Comparison of ENCODE assay signal across 22 cellular contexts in the genomic region with DNA sequence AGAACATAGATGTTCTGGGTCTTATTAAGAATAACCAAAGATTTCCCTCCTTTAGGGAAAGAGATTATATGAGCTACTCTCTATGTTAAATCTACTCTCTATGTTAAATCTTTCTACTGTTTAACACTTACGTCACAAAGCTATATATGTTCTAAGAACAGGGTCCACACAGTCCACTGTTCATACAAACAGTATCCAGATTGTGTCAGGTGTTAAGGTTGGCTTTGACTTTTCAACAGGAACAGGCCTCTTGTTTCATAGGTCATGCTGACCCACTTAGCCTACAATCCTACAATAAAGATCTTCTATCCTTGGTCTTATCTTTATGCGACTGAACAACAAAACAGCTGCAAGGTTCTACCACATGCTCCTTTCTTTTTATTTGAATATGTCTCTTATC.
DNase-seq lines count a peak whose midpoint lies in the region; ATAC-seq and TF ChIP-seq lines count a peak whose summit lies in the region.
"Had no signal": no experiment of that assay in that cellular context is flagged by ENCODE, and none has a peak within 500 bp of the region (broad histone marks: within the 10 kb centered on the region; RNA-seq: fewer than 3 reads in every experiment).

No MANE protein-coding gene starts in this region.

- H3K9me3 ChIP-seq in Panc1 (ENCODE audit: control insufficient read depth, insufficient read depth, low read depth, low read length), result no peaks in the 10 kb centered on the region
- no peaks in the 10 kb centered on the region for H3K9me3 ChIP-seq in uterus
- H3K9me3 ChIP-seq: BE2C, BLaER1 had no signal

- CTCF ChIA-PET in Panc1 (lab: Charles Lee), result no interaction called here

- in situ Hi-C loops in Panc1 (cut with HindIII; ENCODE audit: low pct_unique_long_range_greater_than_20kb, low sequenced_read_pairs), result no loop called here
- in situ Hi-C loops in SK-MEL-5 (cut with HindIII; ENCODE audit: low pct_unique_long_range_greater_than_20kb, low sequenced_read_pairs), result no loop called here

- no peak for TF ChIP-seq CTCF in Panc1 (IDR thresholded peaks at IDR 0.05)
- no peak for TF ChIP-seq CTCF in uterus (IDR thresholded peaks at IDR 0.05)

- no peak for ATAC-seq in Panc1
- no peak for ATAC-seq in HG03108 (IDR thresholded peaks at IDR 0.05; ENCODE audit: unreplicated experiment)
- ATAC-seq: GM12878 had no signal

- BruUV-seq in Panc1 (replicated peaks; lab: Mats Ljungman, UMichigan), result no TSS peak

- H3K27ac ChIP-seq in Panc1 (ENCODE audit: low read length) (peak overlapping the region; percentile 34; the same call in 1 of the 2 replicates), uterus (peak overlapping the region; percentile 68 to 78)
- H3K27ac ChIP-seq: BLaER1 had no signal

- no peaks in the 10 kb centered on the region for H3K27me3 ChIP-seq in Panc1 (ENCODE audit: control insufficient read depth, insufficient read depth, low read length)
- H3K27me3 ChIP-seq in uterus, result no peaks in the 10 kb centered on the region
- H3K27me3 ChIP-seq: BE2C, BLaER1 had no signal

- DNase-seq in Panc1 (ENCODE audit: low read depth, low spot score) (no peak), SK-MEL-5 (ENCODE audit: low read depth, low spot score) (peak; percentile 2), uterus (no peak), islet precursor cell (no peak)
- DNase-seq: 8988T; ACHN; BE2C; C1 segment of cervical spinal cord; CD4-positive, alpha-beta memory T cell; CD4-positive, CD25-positive, alpha-beta regulatory T cell; CD8-positive, alpha-beta memory T cell; COR-L47; DMS 273 treated with DMSO at 0.1 percent for 48 hours; DMS153; DMS53; DMS79; DND-41; EL; GDM1 had no signal

- intact Hi-C loops in Panc1 (cut with micrococcal nuclease; ENCODE audit: unreplicated experiment) (no loop called here), uterus (cut with DNase I; ENCODE audit: low total_unique reads) (no loop called here)

- H3K4me3 ChIP-seq in Panc1 (ENCODE audit: low read depth in 2 of 2, low read length in 2 of 2), result no peak overlapping the region
- H3K4me3 ChIP-seq in uterus, result no peak overlapping the region
- H3K4me3 ChIP-seq: BLaER1, GM12878 had no signal

- H3K36me3 ChIP-seq in Panc1 (ENCODE audit: control insufficient read depth, insufficient read depth, low read length) (no peaks in the 10 kb centered on the region), uterus (no peaks in the 10 kb centered on the region)
- H3K36me3 ChIP-seq: BE2C, BLaER1 had no signal

- POLR2A ChIA-PET in Panc1 (lab: Charles Lee), result no interaction called here

- TF ChIP-seq POLR2A in uterus (IDR thresholded peaks at IDR 0.05), result no peak

- H3K4me1 ChIP-seq in Panc1 (ENCODE audit: control insufficient read depth, insufficient read depth, low read length), result no peaks in the 10 kb centered on the region
- H3K4me1 ChIP-seq in uterus, result no peaks in the 10 kb centered on the region
- H3K4me1 ChIP-seq: BE2C, BLaER1 had no signal
